ENCODE assay signal across 8 cellular contexts in genomic region chr15:41774062-41774872, GRCh38. TPM values are rescaled to one million over a fixed set of nuclear protein-coding genes. Genes with fewer than 3 reads are reported as not detected.
DNase-seq lines count a peak whose midpoint lies in the region; ATAC-seq and TF ChIP-seq lines count a peak whose summit lies in the region.

Gene MAPKBP1, plus strand, starts transcription at chr15:41774484. Its CDS starts 792 bp downstream, at chr15:41775276.

- intact Hi-C loops in CD14-positive monocyte (cut with micrococcal nuclease) = loop anchor here (1.0 to 5.0 kb wide), 3 partner anchors 37 to 198 kb away; partner anchors contain the start of gene EHD4 (in 1 of the 2)
- intact Hi-C loops in dendritic cell treated with granulocyte-macrophage colony-stimulating factor and Interleukin-4, amounts not matched to agents 40 ng/mL and 50 ng/mL, for 4 days (cut with micrococcal nuclease) = loop anchor here (1.0 to 10.0 kb wide), 3 partner anchors 53 to 198 kb away; partner anchors contain the start of gene EHD4

- CTCF ChIA-PET in activated CD4-positive, alpha-beta T cell treated with anti-CD3 and anti-CD28 coated beads, Interleukin-2, amount 10 ng/mL, durations not matched to agents 7 days and 5 days (lab: Charles Lee) = interaction anchor here (0.5 to 10.9 kb wide), 49 partner anchors 8 to 544 kb away, joined by 3 to 166 read pairs (median 4); partner anchors contain the start of genes CHP1, EHD4, EXD1 and JMJD7

- no peaks in the 10 kb centered on the region for H3K9me3 Mint-ChIP-seq in CD14-positive monocyte
- no peaks in the 10 kb centered on the region for H3K9me3 Mint-ChIP-seq in activated CD4-positive, alpha-beta T cell treated with anti-CD3 and anti-CD28 coated beads, Interleukin-2, amount 10 ng/mL, durations not matched to agents 7 days and 5 days
- H3K9me3 Mint-ChIP-seq in dendritic cell treated with granulocyte-macrophage colony-stimulating factor and Interleukin-4, amounts not matched to agents 40 ng/mL and 50 ng/mL, for 4 days = no peaks in the 10 kb centered on the region

- peak; percentile 57 for TF ChIP-seq CTCF in CD14-positive monocyte (IDR thresholded peaks at IDR 0.05)

- H3K4me1 Mint-ChIP-seq in CD14-positive monocyte = peaks cover 36% of the 10 kb centered on the region
- peaks cover 60% of the 10 kb centered on the region for H3K4me1 Mint-ChIP-seq in activated CD4-positive, alpha-beta T cell treated with anti-CD3 and anti-CD28 coated beads, Interleukin-2, amount 10 ng/mL, durations not matched to agents 7 days and 5 days
- H3K4me1 Mint-ChIP-seq in dendritic cell treated with granulocyte-macrophage colony-stimulating factor and Interleukin-4, amounts not matched to agents 40 ng/mL and 50 ng/mL, for 4 days (ENCODE audit: low read depth) = peaks cover 53% of the 10 kb centered on the region

- H3K36me3 Mint-ChIP-seq in CD14-positive monocyte = peaks cover 15 to 20% of the 10 kb centered on the region in 2 donors
- peaks cover 3% of the 10 kb centered on the region for H3K36me3 Mint-ChIP-seq in activated CD4-positive, alpha-beta T cell treated with anti-CD3 and anti-CD28 coated beads, Interleukin-2, amount 10 ng/mL, durations not matched to agents 7 days and 5 days (ENCODE audit: low read depth)
- H3K36me3 Mint-ChIP-seq in dendritic cell treated with granulocyte-macrophage colony-stimulating factor and Interleukin-4, amounts not matched to agents 40 ng/mL and 50 ng/mL, for 4 days (ENCODE audit: low read depth) = peaks cover 34% of the 10 kb centered on the region

- peak within 1 kb of the TSS; percentile 83 to 91 for H3K4me3 Mint-ChIP-seq in CD14-positive monocyte
- H3K4me3 Mint-ChIP-seq in activated CD4-positive, alpha-beta T cell treated with anti-CD3 and anti-CD28 coated beads, Interleukin-2, amount 10 ng/mL, durations not matched to agents 7 days and 5 days = peak within 1 kb of the TSS; percentile 90
- H3K4me3 Mint-ChIP-seq in dendritic cell treated with granulocyte-macrophage colony-stimulating factor and Interleukin-4, amounts not matched to agents 40 ng/mL and 50 ng/mL, for 4 days = peak within 1 kb of the TSS; percentile 98

- DNase-seq in CD14-positive monocyte (ENCODE audit: low spot score) (peak; percentile 97), NCI-H69 (lab: John Stamatoyannopoulos, UW) (peak; percentile 95), left lobe of liver (ENCODE audit: low spot score) (peak; percentile 98)
- DNase-seq in activated CD4-positive, alpha-beta T cell treated with anti-CD3 and anti-CD28 coated beads, Interleukin-2, amount 10 ng/mL, durations not matched to agents 7 days and 5 days = peak; percentile 98
- DNase-seq in stimulated activated CD4-positive, alpha-beta T cell treated with anti-CD3 and anti-CD28 coated beads, Interleukin-2, amount 100 ng/mL, for 4 hours (ENCODE audit: low read depth) = peak; percentile 92

- ATAC-seq in GM19351 (IDR thresholded peaks at IDR 0.05; ENCODE audit: unreplicated experiment) = peak; percentile 74
- ATAC-seq in HG03521 (IDR thresholded peaks at IDR 0.05; ENCODE audit: unreplicated experiment) = peak; percentile 81
- ATAC-seq in left lobe of liver = peak; percentile 94

- POLR2A ChIA-PET in activated CD4-positive, alpha-beta T cell treated with anti-CD3 and anti-CD28 coated beads, Interleukin-2, amount 10 ng/mL, durations not matched to agents 7 days and 5 days (lab: Charles Lee) = interaction anchor here (0.6 to 1.2 kb wide), 3 partner anchors 35 to 163 kb away, joined by 3 read pairs; no protein-coding TSS in a partner anchor

- H3K27me3 Mint-ChIP-seq in CD14-positive monocyte (ENCODE audit: low read depth in 3 of 3) = no peaks in the 10 kb centered on the region
- no peaks in the 10 kb centered on the region for H3K27me3 Mint-ChIP-seq in activated CD4-positive, alpha-beta T cell treated with anti-CD3 and anti-CD28 coated beads, Interleukin-2, amount 10 ng/mL, durations not matched to agents 7 days and 5 days
- no peaks in the 10 kb centered on the region for H3K27me3 Mint-ChIP-seq in dendritic cell treated with granulocyte-macrophage colony-stimulating factor and Interleukin-4, amounts not matched to agents 40 ng/mL and 50 ng/mL, for 4 days

- peak within 1 kb of the TSS; percentile 81 to 96 (median 91) for H3K27ac Mint-ChIP-seq in CD14-positive monocyte
- peak within 1 kb of the TSS; percentile 93 for H3K27ac Mint-ChIP-seq in activated CD4-positive, alpha-beta T cell treated with anti-CD3 and anti-CD28 coated beads, Interleukin-2, amount 10 ng/mL, durations not matched to agents 7 days and 5 days
- H3K27ac Mint-ChIP-seq in dendritic cell treated with granulocyte-macrophage colony-stimulating factor and Interleukin-4, amounts not matched to agents 40 ng/mL and 50 ng/mL, for 4 days = peak within 1 kb of the TSS; percentile 86

RNA-seq across cellular contexts. Expression of gene MAPKBP1, which starts in this region (rescaled TPM):
- 1 to 10 TPM in 1 of 2 donors, under 1 TPM in 1; 0.76 to 1.1 TPM for polyA plus RNA-seq in CD14-positive monocyte
- total RNA-seq in activated CD4-positive, alpha-beta T cell treated with anti-CD3 and anti-CD28 coated beads, Interleukin-2, amount 10 ng/mL, durations not matched to agents 7 days and 5 days = 10 to 100 TPM; 29.8 to 31.2 TPM
- total RNA-seq in left lobe of liver = 6.6 TPM

Comparison
In these comparisons a context has a peak if more than half of its experiments do, and no peak if none do; other contexts are left out.
1. Peak in every context shown above with its lines: DNase-seq and ATAC-seq.